1 cellular context compared by ENCODE assay signal in genomic region chr1:66446261-66447001, GRCh38.
TF ChIP-seq lines count a peak whose summit lies in the region.

No MANE protein-coding gene starts in this region.

TF ChIP-seq in HCT116, 20 proteins besides CTCF, POLR2A, EP300 and RAD21 (continued from another document):
- TF ChIP-seq EGR1 (IDR thresholded peaks at IDR 0.05; ENCODE audit: low read depth) (no peak), EZH2phosphoT487 (IDR thresholded peaks at IDR 0.05; ENCODE audit: borderline replicate concordance) (no peak)
